Comparison of ENCODE assay signal across 22 cellular contexts in genomic region chrX:134174859-134175258, GRCh38.
DNase-seq lines count a peak whose midpoint lies in the region; ATAC-seq, FAIRE-seq and TF ChIP-seq lines count a peak whose summit lies in the region.
"Had no signal": no experiment of that assay in that cellular context is flagged by ENCODE, and none has a peak within 500 bp of the region (broad histone marks: within the 10 kb centered on the region; RNA-seq: fewer than 3 reads in every experiment).

No MANE protein-coding gene starts in this region.

- H3K27me3 ChIP-seq in NT2/D1 (ENCODE audit: insufficient read depth, insufficient read length), result no peaks in the 10 kb centered on the region
- H3K27me3 ChIP-seq in neural progenitor cell, result no peaks in the 10 kb centered on the region

- peaks cover 3% of the 10 kb centered on the region for H3K36me3 ChIP-seq in NT2/D1 (ENCODE audit: insufficient read depth, insufficient read length, low read length)
- H3K36me3 ChIP-seq in neural progenitor cell, result peaks cover 7% of the 10 kb centered on the region

- H3K27ac Mint-ChIP-seq in glutamatergic neuron (ENCODE audit: unreplicated experiment) (no peak overlapping the region), neural progenitor cell (peak overlapping the region; percentile 100)
- H3K27ac Mint-ChIP-seq: stimulated activated effector memory CD8-positive, alpha-beta T cell treated with anti-CD3 and anti-CD28 coated beads, Interleukin-12 subunit alpha, Interleukin-12 subunit beta, amount 100 ng/mL, for 72 hours had no signal

- H3K4me1 Mint-ChIP-seq in glutamatergic neuron (ENCODE audit: low read depth, unreplicated experiment) (peaks cover 7% of the 10 kb centered on the region), neural progenitor cell (peaks cover 69% of the 10 kb centered on the region)

- peak overlapping the region; percentile 95 for H3K27ac ChIP-seq in neural progenitor cell
- H3K27ac ChIP-seq: foreskin keratinocyte had no signal

- H3K9me3 Mint-ChIP-seq in glutamatergic neuron (ENCODE audit: unreplicated experiment) (peaks cover 1% of the 10 kb centered on the region), neural progenitor cell (no peaks in the 10 kb centered on the region)
- H3K9me3 Mint-ChIP-seq: activated T-helper 1 cell treated with anti-CD3 and anti-CD28 coated beads, Interleukin-12 subunit alpha, Interleukin-12 subunit beta, Interleukin-2, Interleukin-4 antibody, amounts not matched to agents 30 ng/mL and 10 ng/mL and 1 ng/mL, durations not matched to agents 14 hours and 24 hours and 36 hours; naive thymus-derived CD8-positive, alpha-beta T cell; stimulated activated effector memory CD8-positive, alpha-beta T cell treated with anti-CD3 and anti-CD28 coated beads, Interleukin-12 subunit alpha, Interleukin-12 subunit beta, amount 100 ng/mL, for 72 hours had no signal

- peaks cover 66% of the 10 kb centered on the region for H3F3A ChIP-seq in neural progenitor cell (ENCODE audit: low read depth)

- H3K36me3 Mint-ChIP-seq in glutamatergic neuron (ENCODE audit: unreplicated experiment), result no peaks in the 10 kb centered on the region
- H3K36me3 Mint-ChIP-seq in neural progenitor cell, result peaks cover 19% of the 10 kb centered on the region

- peak; percentile 58 for DNase-seq in NT2/D1 (ENCODE audit: low read depth, low spot score)
- DNase-seq in glutamatergic neuron, result peak; percentile 27
- peak; percentile 89 for DNase-seq in neural progenitor cell (ENCODE audit: low spot score)
- DNase-seq: activated CD4-positive, alpha-beta T cell treated with anti-CD3 and anti-CD28 coated beads for 48 hours; activated naive CD8-positive, alpha-beta T cell treated with anti-CD3 and anti-CD28 coated beads for 36 hours; C1 segment of cervical spinal cord; effector CD4-positive, alpha-beta T cell; EL; foreskin keratinocyte; hypothalamus; mesenchymal stem cell; naive thymus-derived CD8-positive, alpha-beta T cell; NCI-H1092; NCI-H187 treated with DMSO at 0.1 percent for 48 hours; NCI-H2227 treated with DMSO at 0.1 percent for 48 hours; SIG-M5 had no signal

- H3K27me3 Mint-ChIP-seq in glutamatergic neuron (ENCODE audit: unreplicated experiment), result peaks cover 5% of the 10 kb centered on the region
- peaks cover 15% of the 10 kb centered on the region for H3K27me3 Mint-ChIP-seq in neural progenitor cell (ENCODE audit: insufficient read depth, low read depth)

- H2AFZ ChIP-seq in neural progenitor cell (replicated peaks), result no peak overlapping the region

- H3K79me2 ChIP-seq in neural progenitor cell (ENCODE audit: low read depth), result peaks cover 64% of the 10 kb centered on the region

- no peak overlapping the region for H3K9ac ChIP-seq in NT2/D1 (ENCODE audit: insufficient read length, low read depth)
- H3K9ac ChIP-seq in neural progenitor cell, result no peak overlapping the region

- peak; percentile 97 for FAIRE-seq in G401.6 (lab: Jason Lieb, UNC)

- ATAC-seq in GM21619 (IDR thresholded peaks at IDR 0.05; ENCODE audit: unreplicated experiment), result no peak
- no peak for ATAC-seq in GM21390 (IDR thresholded peaks at IDR 0.05; ENCODE audit: unreplicated experiment)
- no peak for ATAC-seq in GM21515 (IDR thresholded peaks at IDR 0.05; ENCODE audit: unreplicated experiment)
- ATAC-seq: foreskin keratinocyte; naive thymus-derived CD8-positive, alpha-beta T cell; stimulated activated effector memory CD8-positive, alpha-beta T cell treated with anti-CD3 and anti-CD28 coated beads, Interleukin-12 subunit alpha, Interleukin-12 subunit beta, amount 100 ng/mL, for 72 hours had no signal

- H3K4me1 ChIP-seq in NT2/D1 (ENCODE audit: insufficient read depth, insufficient read length) (no peaks in the 10 kb centered on the region), neural progenitor cell (peaks cover 47% of the 10 kb centered on the region)
- H3K4me1 ChIP-seq: foreskin keratinocyte had no signal

- H4K20me1 ChIP-seq in neural progenitor cell (ENCODE audit: low read depth), result peaks cover 17% of the 10 kb centered on the region

- H3K4me3 ChIP-seq in NT2/D1 (ENCODE audit: insufficient read length, low read depth) (no peak overlapping the region), neural progenitor cell (peak overlapping the region; percentile 80)

- peak overlapping the region; percentile 30 for H3K4me3 Mint-ChIP-seq in glutamatergic neuron (ENCODE audit: unreplicated experiment)
- peak overlapping the region; percentile 97 for H3K4me3 Mint-ChIP-seq in neural progenitor cell

- TF ChIP-seq CTCF in glutamatergic neuron (IDR thresholded peaks at IDR 0.05; ENCODE audit: partially characterized antibody, unreplicated experiment), result no peak
- TF ChIP-seq CTCF in neural progenitor cell (IDR thresholded peaks at IDR 0.05), result no peak

- H3K9me3 ChIP-seq in NT2/D1 (ENCODE audit: insufficient read depth, low read length) (no peaks in the 10 kb centered on the region), neural progenitor cell (ENCODE audit: low read depth) (no peaks in the 10 kb centered on the region)

- H3K4me2 ChIP-seq in neural progenitor cell, result peak overlapping the region; percentile 74

Comparison
In these comparisons a context has a peak if more than half of its experiments do, and no peak if none do; other contexts are left out.
1. DNase-seq: peak in every context shown above with its lines; median percentile 89 in neural progenitor cell; 58 in NT2/D1; 27 in glutamatergic neuron.